Comparison of ENCODE assay signal across 9 cellular contexts in the genomic region with DNA sequence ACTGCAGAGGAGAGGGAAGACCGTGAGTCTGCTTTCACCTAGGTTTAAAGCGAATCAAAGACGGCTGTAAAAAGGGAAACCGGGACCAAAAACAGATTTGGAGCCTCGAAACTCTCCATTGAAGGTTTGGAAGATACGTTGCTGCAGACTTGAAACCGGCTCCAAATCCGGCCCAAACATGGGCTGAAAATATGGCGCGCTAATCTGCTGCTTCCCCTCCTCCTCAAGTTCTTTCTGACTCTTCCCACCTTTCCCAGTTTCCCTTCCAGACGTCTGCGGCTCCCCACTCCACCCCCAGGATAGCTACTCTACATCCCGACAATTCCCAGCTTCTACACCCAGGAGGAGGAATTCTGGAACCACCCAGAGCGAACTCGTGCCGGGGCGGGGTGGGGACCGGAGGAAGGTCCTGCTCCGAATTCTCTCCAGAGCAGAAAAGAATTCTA. TPM values are rescaled to one million over a fixed set of nuclear protein-coding genes. Genes with fewer than 3 reads are reported as not detected.
DNase-seq lines count a peak whose midpoint lies in the region; ATAC-seq, FAIRE-seq and TF ChIP-seq lines count a peak whose summit lies in the region.
"Had no signal": no experiment of that assay in that cellular context is flagged by ENCODE, and none has a peak within 500 bp of the region (broad histone marks: within the 10 kb centered on the region; RNA-seq: fewer than 3 reads in every experiment).

No MANE protein-coding gene starts in this region.

- no peak for DNase-seq in AG04450 (ENCODE audit: low read depth, low spot score)
- no peak for DNase-seq in NT2/D1 (ENCODE audit: low read depth, low spot score)
- DNase-seq in epithelial cell of esophagus (ENCODE audit: low read depth), result no peak
- no peak for DNase-seq in neural crest cell (ENCODE audit: low read depth, low spot score)
- no peak for DNase-seq in COLO829 (ENCODE audit: low spot score)
- no peak for DNase-seq in small intestine
- no peak for DNase-seq in frontal cortex (ENCODE audit: low spot score in 2 of 2)

- H3K9ac ChIP-seq in NT2/D1 (ENCODE audit: insufficient read length, low read depth), result no peak overlapping the region

- H3K4me3 ChIP-seq in AG04450 (ENCODE audit: low read depth, low read length) (peak overlapping the region; percentile 57), NT2/D1 (ENCODE audit: insufficient read length, low read depth) (peak overlapping the region; percentile 40), epithelial cell of esophagus (ENCODE audit: low read length) (peak overlapping the region; percentile 57), small intestine (ENCODE audit: low read depth in 1 of 2, low read length in 2 of 2) (peak overlapping the region in 1 of 2 donors; percentile 34)
- H3K4me3 ChIP-seq: K562 had no signal

- TF ChIP-seq CTCF in AG04450 (IDR thresholded peaks at IDR 0.05; ENCODE audit: low read depth, low read length) (no peak), epithelial cell of esophagus (IDR thresholded peaks at IDR 0.05; ENCODE audit: insufficient read depth, low read depth, low read length, missing control alignments) (no peak), neural crest cell (conservative IDR thresholded peaks at IDR 0.05) (no peak)

- 1 to 4% (median 2%) methylated on average over 19 of the region's 19 CpGs for WGBS in small intestine, 3 donors

- POLR2A ChIA-PET in AG04450 (lab: Yijun Ruan, JAX), result interaction anchor here (0.6 kb wide), 1 partner anchor 495 kb away, joined by 3 read pairs; no protein-coding TSS in a partner anchor

- H3K4me3 Mint-ChIP-seq in neural crest cell, result peak overlapping the region; percentile 94

- H3K27ac ChIP-seq in AG04450 (ENCODE audit: low read depth, low read length), result no peak overlapping the region
- no peak overlapping the region for H3K27ac ChIP-seq in small intestine (ENCODE audit: low read depth in 1 of 2, low read length in 1 of 2)

- CTCF ChIA-PET in AG04450 (lab: Charles Lee), result interaction anchor here (1.1 to 3.0 kb wide), 12 partner anchors 11 to 626 kb away, joined by 4 to 113 read pairs (median 22); no protein-coding TSS in a partner anchor

- H3K4me1 ChIP-seq in NT2/D1 (ENCODE audit: insufficient read depth, insufficient read length), result peaks cover 10% of the 10 kb centered on the region
- H3K4me1 ChIP-seq in small intestine (ENCODE audit: control insufficient read depth in 2 of 2, insufficient read depth in 1 of 2, low read depth in 1 of 2, low read length in 1 of 2), result peaks cover 5 to 10% of the 10 kb centered on the region in 2 donors

- peaks cover 30% of the 10 kb centered on the region for H3K4me1 Mint-ChIP-seq in neural crest cell

- H3K9me3 ChIP-seq in AG04450 (ENCODE audit: control insufficient read depth, insufficient read depth, low read length), result no peaks in the 10 kb centered on the region; the same call in 1 of the 2 replicates
- no peaks in the 10 kb centered on the region for H3K9me3 ChIP-seq in NT2/D1 (ENCODE audit: insufficient read depth, low read length)
- no peaks in the 10 kb centered on the region for H3K9me3 ChIP-seq in small intestine (ENCODE audit: control insufficient read depth, low read depth)

- no peak for ATAC-seq in HG03139 (IDR thresholded peaks at IDR 0.05; ENCODE audit: unreplicated experiment)

- FAIRE-seq in small intestine (lab: Jason Lieb, UNC), result no peak
- FAIRE-seq in frontal cortex (lab: Jason Lieb, UNC), result no peak
- FAIRE-seq: K562 had no signal

- H3K9me3 Mint-ChIP-seq in neural crest cell, result no peaks in the 10 kb centered on the region

- H3K36me3 ChIP-seq in NT2/D1 (ENCODE audit: insufficient read depth, insufficient read length, low read length), result no peaks in the 10 kb centered on the region
- no peaks in the 10 kb centered on the region for H3K36me3 ChIP-seq in small intestine (ENCODE audit: control insufficient read depth in 2 of 2, insufficient read depth in 2 of 2, low read length in 2 of 2)

- H3K27me3 ChIP-seq in AG04450 (ENCODE audit: control insufficient read depth, insufficient read depth, low read length) (peaks cover 73% of the 10 kb centered on the region), NT2/D1 (ENCODE audit: insufficient read depth, insufficient read length) (peaks cover 77% of the 10 kb centered on the region), small intestine (ENCODE audit: control insufficient read depth in 2 of 2, insufficient read depth in 2 of 2, low read length in 2 of 2) (peaks cover 0 to 35% of the 10 kb centered on the region in 2 donors)

- no peak overlapping the region for H3K27ac Mint-ChIP-seq in neural crest cell (ENCODE audit: unreplicated experiment)

- peaks cover 97% of the 10 kb centered on the region for H3K27me3 Mint-ChIP-seq in neural crest cell (ENCODE audit: low read depth)

- no peaks in the 10 kb centered on the region for H3K36me3 Mint-ChIP-seq in neural crest cell (ENCODE audit: low read depth)

RNA-seq across cellular contexts. Expression of gene EOMES, which starts 8.7 kb away (rescaled TPM):
- polyA plus RNA-seq in AG04450 (2011; rRNA removed) (not detected in 2 replicates), small intestine (under 1 TPM in 1 of 3 donors, not detected in 2; 0.13 TPM)
- not detected in 2 replicates for polyA minus RNA-seq in AG04450 (2011; rRNA and poly(A)+ RNA removed)
- total RNA-seq in neural crest cell (not detected in 2 replicates), frontal cortex (6.9 TPM)
- polyA plus RNA-seq: K562 had no signal
